ENCODE assay signal across 25 cellular contexts in genomic region chr3:60393946-60394345, GRCh38.
"Had no signal": no experiment of that assay in that cellular context is flagged by ENCODE, and none has a peak within 500 bp of the region (broad histone marks: within the 10 kb centered on the region; RNA-seq: fewer than 3 reads in every experiment).

No MANE protein-coding gene starts in this region.

- H3K4me3 ChIP-seq: colonic mucosa, coronary artery, dorsolateral prefrontal cortex, esophagus muscularis mucosa, esophagus squamous epithelium, gastrocnemius medialis, gastroesophageal sphincter, heart left ventricle, heart right ventricle had no signal

- DNase-seq: colonic mucosa; cortex of kidney; dermis blood vessel endothelial cell; dorsolateral prefrontal cortex; effector CD4-positive, alpha-beta T cell; effector CD8-positive, alpha-beta T cell; effector memory CD4-positive, alpha-beta T cell; effector memory CD8-positive, alpha-beta T cell; endodermal cell; erythroblast; esophagus squamous epithelium; foreskin fibroblast; foreskin keratinocyte; foreskin melanocyte; gastrocnemius medialis; glutamatergic neuron; head of caudate nucleus; heart left ventricle; heart right ventricle had no signal

- H3K4me1 ChIP-seq: colonic mucosa, esophagus muscularis mucosa, esophagus squamous epithelium, gastroesophageal sphincter, heart left ventricle, heart right ventricle had no signal

- H3K9me3 ChIP-seq: colonic mucosa, esophagus muscularis mucosa, esophagus squamous epithelium, gastrocnemius medialis, gastroesophageal sphincter had no signal

- H3K27ac ChIP-seq: colonic mucosa, coronary artery, dorsolateral prefrontal cortex, epithelial cell of prostate, esophagus muscularis mucosa, esophagus squamous epithelium, foreskin keratinocyte, gastrocnemius medialis, gastroesophageal sphincter, heart left ventricle, heart right ventricle had no signal

- H3K27me3 ChIP-seq: colonic mucosa, dorsolateral prefrontal cortex, esophagus muscularis mucosa, esophagus squamous epithelium, foreskin keratinocyte, gastrocnemius medialis, gastroesophageal sphincter, heart left ventricle, heart right ventricle had no signal

- H3K9me3 Mint-ChIP-seq: dendritic cell treated with granulocyte-macrophage colony-stimulating factor and Interleukin-4, amounts not matched to agents 40 ng/mL and 50 ng/mL, for 4 days; effector memory CD8-positive, alpha-beta T cell had no signal

- H3K4me3 Mint-ChIP-seq: dendritic cell treated with granulocyte-macrophage colony-stimulating factor and Interleukin-4, amounts not matched to agents 40 ng/mL and 50 ng/mL, for 4 days; effector memory CD8-positive, alpha-beta T cell; endodermal cell had no signal

- H3K27me3 Mint-ChIP-seq: dendritic cell treated with granulocyte-macrophage colony-stimulating factor and Interleukin-4, amounts not matched to agents 40 ng/mL and 50 ng/mL, for 4 days had no signal

- H3K36me3 ChIP-seq: colonic mucosa, esophagus muscularis mucosa, esophagus squamous epithelium, gastrocnemius medialis, gastroesophageal sphincter, heart left ventricle, heart right ventricle had no signal

- H3K27ac Mint-ChIP-seq: dendritic cell treated with granulocyte-macrophage colony-stimulating factor and Interleukin-4, amounts not matched to agents 40 ng/mL and 50 ng/mL, for 4 days; effector memory CD8-positive, alpha-beta T cell; endodermal cell had no signal

- ATAC-seq: effector memory CD8-positive, alpha-beta T cell; esophagus mucosa; foreskin keratinocyte; gastrocnemius medialis; gastroesophageal sphincter; heart left ventricle; heart right ventricle had no signal
